In genomic region chr5:26419987-26420386, GRCh38 we compare ENCODE assay signal across 22 cellular contexts.
"Had no signal": no experiment of that assay in that cellular context is flagged by ENCODE, and none has a peak within 500 bp of the region (broad histone marks: within the 10 kb centered on the region; RNA-seq: fewer than 3 reads in every experiment).

No MANE protein-coding gene starts in this region.

- H3K27me3 Mint-ChIP-seq: IgD-negative memory B cell had no signal

- DNase-seq: Kasumi-1, MM.1S, NCI-H1105, NCI-H1417, NCI-H1436 treated with DMSO at 0.1 percent for 48 hours, NCI-H1694 treated with DMSO at 0.1 percent for 48 hours, NCI-H1930, NCI-H2081 treated with DMSO at 0.1 percent for 48 hours, NCI-H2171, NCI-H226, NCI-H446, NCI-H510A, NCI-H69, NCI-H774, SHP77, SK-N-SH had no signal

- H3K4me3 Mint-ChIP-seq: IgD-negative memory B cell had no signal

- ATAC-seq: K562 had no signal

- FAIRE-seq: HTR-8/SVneo, K562 had no signal

- H3K9me3 ChIP-seq: SK-N-SH had no signal

- H3K27ac Mint-ChIP-seq: IgD-negative memory B cell had no signal

- H3K4me1 Mint-ChIP-seq: IgD-negative memory B cell had no signal

- H3K36me3 Mint-ChIP-seq: IgD-negative memory B cell had no signal

- H3K4me3 ChIP-seq: K562 had no signal

- H3K27ac ChIP-seq: HL-60, KMS-11, RWPE1 had no signal
